In the genomic region with DNA sequence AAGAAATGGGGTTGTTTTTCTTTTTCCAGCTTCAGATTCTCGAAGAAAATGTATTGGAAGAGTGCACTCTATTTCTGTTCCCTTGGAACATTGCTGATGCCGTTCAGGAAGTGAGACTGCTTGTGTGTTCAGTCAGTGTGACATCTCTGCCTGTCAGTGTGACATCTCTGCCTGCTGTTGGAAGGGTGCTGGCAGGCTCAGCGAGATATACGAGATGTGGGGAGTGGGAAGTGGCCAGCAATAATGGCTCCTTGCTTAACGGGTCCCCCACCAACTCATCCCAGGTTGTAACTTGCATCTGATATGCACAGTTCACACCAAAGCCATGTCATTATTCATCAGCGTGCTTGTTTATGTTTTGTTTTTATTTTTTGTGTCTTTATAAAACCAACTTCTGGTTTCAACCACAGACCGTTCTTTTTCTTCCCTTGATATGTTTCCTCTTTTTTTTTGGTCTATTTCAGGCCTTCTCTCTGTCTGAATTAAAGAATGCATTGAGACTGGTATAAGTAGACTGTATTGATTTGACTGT, we compare ENCODE assay signal across 8 cellular contexts.
DNase-seq lines count a peak whose midpoint lies in the region; ATAC-seq and TF ChIP-seq lines count a peak whose summit lies in the region.

No MANE protein-coding gene starts in this region.

- no peaks in the 10 kb centered on the region for H3K27me3 ChIP-seq in CD8-positive, alpha-beta T cell (ENCODE audit: insufficient read depth, low read length)
- H3K27me3 ChIP-seq in esophagus squamous epithelium = no peaks in the 10 kb centered on the region

- peaks cover 7% of the 10 kb centered on the region for H3K36me3 Mint-ChIP-seq in CD8-positive, alpha-beta T cell
- peaks cover 14% of the 10 kb centered on the region for H3K36me3 Mint-ChIP-seq in HFFc6 (ENCODE audit: low read depth)

- no peaks in the 10 kb centered on the region for H3K27me3 Mint-ChIP-seq in CD8-positive, alpha-beta T cell (ENCODE audit: low read depth)
- H3K27me3 Mint-ChIP-seq in HFFc6 (ENCODE audit: insufficient read depth) = no peaks in the 10 kb centered on the region; the same call in 1 of the 2 replicates

- ATAC-seq in CD8-positive, alpha-beta T cell = no peak
- ATAC-seq in GM19397 (IDR thresholded peaks at IDR 0.05; ENCODE audit: unreplicated experiment) (peak; percentile 36), HG03469 (IDR thresholded peaks at IDR 0.05; ENCODE audit: unreplicated experiment) (peak; percentile 25)

- POLR2A ChIA-PET in CD8-positive, alpha-beta T cell (lab: Charles Lee) = no interaction called here

- H3K36me3 ChIP-seq in CD8-positive, alpha-beta T cell (ENCODE audit: insufficient read depth, low read length) = no peaks in the 10 kb centered on the region
- no peaks in the 10 kb centered on the region for H3K36me3 ChIP-seq in esophagus squamous epithelium

- no peak overlapping the region for H3K27ac ChIP-seq in CD8-positive, alpha-beta T cell (ENCODE audit: low read depth, low read length)
- H3K27ac ChIP-seq in esophagus squamous epithelium = peak overlapping the region in 3 of 4 donors; percentile 14 to 70 (median 53)

- H3K4me1 Mint-ChIP-seq in CD8-positive, alpha-beta T cell (ENCODE audit: low read depth) = peaks cover 54% of the 10 kb centered on the region
- H3K4me1 Mint-ChIP-seq in HFFc6 (ENCODE audit: low read depth) = peaks cover 45% of the 10 kb centered on the region

- peak overlapping the region; percentile 85 for H3K27ac Mint-ChIP-seq in CD8-positive, alpha-beta T cell
- H3K27ac Mint-ChIP-seq in HFFc6 = no peak overlapping the region

- H3K4me3 Mint-ChIP-seq in CD8-positive, alpha-beta T cell = peak overlapping the region; percentile 33
- no peak overlapping the region for H3K4me3 Mint-ChIP-seq in HFFc6

- intact Hi-C loops in CD8-positive, alpha-beta T cell (cut with DNase I, micrococcal nuclease) = no loop called here
- intact Hi-C loops in esophagus squamous epithelium (cut with DNase I) = no loop called here

- no peak overlapping the region for H3K4me3 ChIP-seq in CD8-positive, alpha-beta T cell (ENCODE audit: low read depth, low read length)
- H3K4me3 ChIP-seq in esophagus squamous epithelium = no peak overlapping the region

- 61 to 73% methylated on average over 7 of the region's 7 CpGs for WGBS in esophagus squamous epithelium, 2 donors

- no peaks in the 10 kb centered on the region for H3K9me3 Mint-ChIP-seq in CD8-positive, alpha-beta T cell
- H3K9me3 Mint-ChIP-seq in HFFc6 = no peaks in the 10 kb centered on the region

- TF ChIP-seq POLR2A in esophagus squamous epithelium (IDR thresholded peaks at IDR 0.05) = peak in 1 of 4 donors; percentile 24

- H3K4me1 ChIP-seq in CD8-positive, alpha-beta T cell (ENCODE audit: insufficient read depth, low read length) = peaks cover 21% of the 10 kb centered on the region
- peaks cover 0 to 63% (median 35%) of the 10 kb centered on the region in 3 donors for H3K4me1 ChIP-seq in esophagus squamous epithelium

- no peak for TF ChIP-seq CTCF in CD8-positive, alpha-beta T cell (IDR thresholded peaks at IDR 0.05)
- TF ChIP-seq CTCF in esophagus squamous epithelium (IDR thresholded peaks at IDR 0.05) = no peak
- TF ChIP-seq CTCF in HFFc6 (IDR thresholded peaks at IDR 0.05) = no peak

- DNase-seq in CD8-positive, alpha-beta T cell = no peak
- no peak for DNase-seq in esophagus squamous epithelium (lab: John Stamatoyannopoulos, UW)
- DNase-seq in NCI-H82 treated with DMSO at 0.1 percent for 48 hours (lab: John Stamatoyannopoulos, UW; ENCODE audit: unreplicated experiment) = no peak
- DNase-seq in ureter (ENCODE audit: low spot score) = no peak
- no peak for DNase-seq in HFFc6
- DNase-seq in stimulated activated CD4-positive, alpha-beta T cell treated with anti-CD3 and anti-CD28 coated beads, Interleukin-4, amount 100 ng/mL, for 4 hours = no peak

- no peaks in the 10 kb centered on the region for H3K9me3 ChIP-seq in CD8-positive, alpha-beta T cell (ENCODE audit: low read length)
- H3K9me3 ChIP-seq in esophagus squamous epithelium = no peaks in the 10 kb centered on the region

- CTCF ChIA-PET in CD8-positive, alpha-beta T cell (lab: Charles Lee) = interaction anchor here (1.4 kb wide), 1 partner anchor 25 kb away, joined by 3 read pairs; no protein-coding TSS in a partner anchor
